ENCODE assay signal across 17 cellular contexts in genomic region chr10:119815671-119816070, GRCh38.
"Had no signal": no experiment of that assay in that cellular context is flagged by ENCODE, and none has a peak within 500 bp of the region (broad histone marks: within the 10 kb centered on the region; RNA-seq: fewer than 3 reads in every experiment).

No MANE protein-coding gene starts in this region.

- H3K27ac Mint-ChIP-seq: endodermal cell; naive thymus-derived CD8-positive, alpha-beta T cell; neural progenitor cell had no signal

- H3K9me3 Mint-ChIP-seq: naive thymus-derived CD8-positive, alpha-beta T cell had no signal

- H3K4me3 Mint-ChIP-seq: endodermal cell; naive thymus-derived CD8-positive, alpha-beta T cell; neural progenitor cell had no signal

- DNase-seq: colonic mucosa; dermis blood vessel endothelial cell; endodermal cell; erythroblast; foreskin melanocyte; head of caudate nucleus; naive thymus-derived CD8-positive, alpha-beta T cell; nucleus accumbens; ovary; sigmoid colon; stimulated activated CD4-positive, alpha-beta T cell treated with anti-CD3 and anti-CD28 coated beads, Interleukin-2, amount 100 ng/mL, for 24 hours; stimulated activated CD4-positive, alpha-beta T cell treated with anti-CD3 and anti-CD28 coated beads, Interleukin-4, amount 100 ng/mL, for 4 hours; stimulated activated naive CD4-positive, alpha-beta T cell; stomach; substantia nigra; transverse colon had no signal

- ATAC-seq: naive thymus-derived CD8-positive, alpha-beta T cell had no signal

- H3K27me3 Mint-ChIP-seq: naive thymus-derived CD8-positive, alpha-beta T cell had no signal
